Comparison of ENCODE assay signal across 11 cellular contexts in genomic region chr7:5697754-5698487, GRCh38.
DNase-seq lines count a peak whose midpoint lies in the region; ATAC-seq lines count a peak whose summit lies in the region.
"Had no signal": no experiment of that assay in that cellular context is flagged by ENCODE, and none has a peak within 500 bp of the region (broad histone marks: within the 10 kb centered on the region; RNA-seq: fewer than 3 reads in every experiment).

No MANE protein-coding gene starts in this region.

- peaks cover 42% of the 10 kb centered on the region for H3K36me3 Mint-ChIP-seq in activated CD4-positive, alpha-beta T cell treated with anti-CD3 and anti-CD28 coated beads, Interleukin-2, amount 10 ng/mL, durations not matched to agents 24 days and 14 days (ENCODE audit: low read depth)
- H3K36me3 Mint-ChIP-seq in activated T-helper 2 cell treated with anti-CD3 and anti-CD28 coated beads, Interferon-gamma antibody, Interleukin-2, Interleukin-4, amounts not matched to agents 10 μg/mL and 5 μg/mL and 100 μg/mL, durations not matched to agents 14 hours and 24 hours and 36 hours (ENCODE audit: low read depth): peaks cover 51% of the 10 kb centered on the region

- H3K9ac ChIP-seq in stomach smooth muscle (ENCODE audit: low read length in 2 of 2): peak overlapping the region; percentile 29 to 87
- H3K9ac ChIP-seq in mesendoderm (ENCODE audit: low read length): no peak overlapping the region

- no peak overlapping the region for H3K4ac ChIP-seq in mesendoderm (ENCODE audit: low read depth, low read length)

- H3K27ac ChIP-seq in layer of hippocampus (ENCODE audit: low read depth, low read length) (peak overlapping the region; percentile 55), stomach smooth muscle (ENCODE audit: low read length) (peak overlapping the region; percentile 100), mesendoderm (ENCODE audit: low read depth, low read length) (no peak overlapping the region), aorta (ENCODE audit: low read depth in 1 of 2, low read length in 2 of 2) (peak overlapping the region in 1 of 2 donors; percentile 99)
- H3K27ac ChIP-seq: A549 had no signal

- H4K8ac ChIP-seq in mesendoderm (ENCODE audit: low read depth, low read length): no peak overlapping the region

- H3K9me3 Mint-ChIP-seq in activated CD4-positive, alpha-beta T cell treated with anti-CD3 and anti-CD28 coated beads, Interleukin-2, amount 10 ng/mL, durations not matched to agents 24 days and 14 days: no peaks in the 10 kb centered on the region
- no peaks in the 10 kb centered on the region for H3K9me3 Mint-ChIP-seq in activated T-helper 2 cell treated with anti-CD3 and anti-CD28 coated beads, Interferon-gamma antibody, Interleukin-2, Interleukin-4, amounts not matched to agents 10 μg/mL and 5 μg/mL and 100 μg/mL, durations not matched to agents 14 hours and 24 hours and 36 hours

- H3K27ac Mint-ChIP-seq in activated CD4-positive, alpha-beta T cell treated with anti-CD3 and anti-CD28 coated beads, Interleukin-2, amount 10 ng/mL, durations not matched to agents 24 days and 14 days: peak overlapping the region; percentile 74
- peak overlapping the region; percentile 47 for H3K27ac Mint-ChIP-seq in activated T-helper 2 cell treated with anti-CD3 and anti-CD28 coated beads, Interferon-gamma antibody, Interleukin-2, Interleukin-4, amounts not matched to agents 10 μg/mL and 5 μg/mL and 100 μg/mL, durations not matched to agents 14 hours and 24 hours and 36 hours

- H3K27me3 Mint-ChIP-seq in activated CD4-positive, alpha-beta T cell treated with anti-CD3 and anti-CD28 coated beads, Interleukin-2, amount 10 ng/mL, durations not matched to agents 24 days and 14 days: peaks cover 8% of the 10 kb centered on the region
- no peaks in the 10 kb centered on the region for H3K27me3 Mint-ChIP-seq in activated T-helper 2 cell treated with anti-CD3 and anti-CD28 coated beads, Interferon-gamma antibody, Interleukin-2, Interleukin-4, amounts not matched to agents 10 μg/mL and 5 μg/mL and 100 μg/mL, durations not matched to agents 14 hours and 24 hours and 36 hours (ENCODE audit: low read depth)

- H3K79me2 ChIP-seq in mesendoderm (ENCODE audit: control insufficient read depth, insufficient read depth, low read length): no peaks in the 10 kb centered on the region

- H2BK5ac ChIP-seq in mesendoderm (ENCODE audit: low read length): no peak overlapping the region

- H3K36me3 ChIP-seq in stomach smooth muscle (ENCODE audit: control insufficient read depth in 2 of 2, insufficient read depth in 2 of 2, low read length in 2 of 2): peaks cover 4 to 12% of the 10 kb centered on the region in 2 donors
- no peaks in the 10 kb centered on the region for H3K36me3 ChIP-seq in mesendoderm (ENCODE audit: control insufficient read depth, insufficient read depth, low read length)
- H3K36me3 ChIP-seq in aorta (ENCODE audit: control insufficient read depth in 1 of 2, insufficient read depth in 2 of 2, low read length in 1 of 2): peaks cover 0 to 2% of the 10 kb centered on the region in 2 donors

- no peak overlapping the region for H2AK5ac ChIP-seq in mesendoderm (ENCODE audit: low read length)

- H3K27me3 ChIP-seq in layer of hippocampus (ENCODE audit: control insufficient read depth, insufficient read depth, low read length): no peaks in the 10 kb centered on the region
- H3K27me3 ChIP-seq in stomach smooth muscle (ENCODE audit: control insufficient read depth in 1 of 2, insufficient read depth in 2 of 2, low read length in 2 of 2): no peaks in the 10 kb centered on the region
- no peaks in the 10 kb centered on the region for H3K27me3 ChIP-seq in mesendoderm (ENCODE audit: insufficient read depth, low read length, poor library complexity)
- no peaks in the 10 kb centered on the region for H3K27me3 ChIP-seq in aorta (ENCODE audit: control insufficient read depth in 1 of 2, insufficient read depth in 2 of 2, low read length in 1 of 2)

- H3K56ac ChIP-seq in mesendoderm (ENCODE audit: low read length): no peak overlapping the region

- no peak overlapping the region for H3K18ac ChIP-seq in mesendoderm (ENCODE audit: low read length)

- H4K5ac ChIP-seq in mesendoderm (ENCODE audit: low read length): no peak overlapping the region

- DNase-seq in activated CD4-positive, alpha-beta T cell treated with anti-CD3 and anti-CD28 coated beads, Interleukin-2, amount 10 ng/mL, durations not matched to agents 24 days and 14 days: no peak
- no peak for DNase-seq in activated CD4-positive, alpha-beta T cell treated with anti-CD3 and anti-CD28 coated beads, Interleukin-2, amount 50 U/mL, for 4 hours
- no peak for DNase-seq in activated T-helper 2 cell treated with anti-CD3 and anti-CD28 coated beads, Interferon-gamma antibody, Interleukin-2, Interleukin-4, amounts not matched to agents 10 μg/mL and 5 μg/mL and 100 μg/mL, durations not matched to agents 14 hours and 24 hours and 36 hours (ENCODE audit: low spot score)
- no peak for DNase-seq in mesendoderm
- DNase-seq in aorta: no peak
- DNase-seq: activated CD4-positive, CD25-positive, alpha-beta regulatory T cell treated with anti-CD3 and anti-CD28 coated beads, Interleukin-2, amount 50 U/mL, for 72 hours; NCI-H1694 had no signal

- H3K79me1 ChIP-seq in mesendoderm (ENCODE audit: low read length): no peaks in the 10 kb centered on the region

- intact Hi-C loops in activated CD4-positive, alpha-beta T cell treated with anti-CD3 and anti-CD28 coated beads, Interleukin-2, amount 10 ng/mL, durations not matched to agents 24 days and 14 days (cut with micrococcal nuclease): loop anchor here (10.0 kb wide), 2 partner anchors 303 to 1487 kb away; partner anchors contain the start of gene C1GALT1
- intact Hi-C loops in activated T-helper 2 cell treated with anti-CD3 and anti-CD28 coated beads, Interferon-gamma antibody, Interleukin-2, Interleukin-4, amounts not matched to agents 10 μg/mL and 5 μg/mL and 100 μg/mL, durations not matched to agents 14 hours and 24 hours and 36 hours (cut with micrococcal nuclease): no loop called here
- intact Hi-C loops in aorta (cut with DNase I): no loop called here

- H2BK15ac ChIP-seq in mesendoderm (replicated peaks; ENCODE audit: low read depth): no peak overlapping the region

- peaks cover 82% of the 10 kb centered on the region for H3K4me1 ChIP-seq in stomach smooth muscle (ENCODE audit: control insufficient read depth, insufficient read depth, low read length)
- no peaks in the 10 kb centered on the region for H3K4me1 ChIP-seq in mesendoderm (ENCODE audit: control insufficient read depth, low read depth, low read length)
- no peaks in the 10 kb centered on the region for H3K4me1 ChIP-seq in aorta (ENCODE audit: control insufficient read depth in 1 of 2, insufficient read depth in 2 of 2, low read length in 2 of 2)

- H3K4me1 Mint-ChIP-seq in activated CD4-positive, alpha-beta T cell treated with anti-CD3 and anti-CD28 coated beads, Interleukin-2, amount 10 ng/mL, durations not matched to agents 24 days and 14 days: peaks cover 84% of the 10 kb centered on the region
- H3K4me1 Mint-ChIP-seq in activated T-helper 2 cell treated with anti-CD3 and anti-CD28 coated beads, Interferon-gamma antibody, Interleukin-2, Interleukin-4, amounts not matched to agents 10 μg/mL and 5 μg/mL and 100 μg/mL, durations not matched to agents 14 hours and 24 hours and 36 hours (ENCODE audit: low read depth): peaks cover 82% of the 10 kb centered on the region

- H3K4me3 ChIP-seq in stomach smooth muscle (ENCODE audit: low read length in 2 of 2) (peak overlapping the region; percentile 7 to 22), mesendoderm (ENCODE audit: low read length) (no peak overlapping the region), aorta (ENCODE audit: low read length in 2 of 2) (no peak overlapping the region)
- H3K4me3 ChIP-seq: A549 had no signal

- H3K4me3 Mint-ChIP-seq in activated CD4-positive, alpha-beta T cell treated with anti-CD3 and anti-CD28 coated beads, Interleukin-2, amount 10 ng/mL, durations not matched to agents 24 days and 14 days: peak overlapping the region; percentile 41
- H3K4me3 Mint-ChIP-seq in activated T-helper 2 cell treated with anti-CD3 and anti-CD28 coated beads, Interferon-gamma antibody, Interleukin-2, Interleukin-4, amounts not matched to agents 10 μg/mL and 5 μg/mL and 100 μg/mL, durations not matched to agents 14 hours and 24 hours and 36 hours (ENCODE audit: low read depth): no peak overlapping the region

- no peak overlapping the region for H3K23ac ChIP-seq in mesendoderm (ENCODE audit: low read length)

- ATAC-seq in aorta (ENCODE audit: low FRiP score): no peak
- no peak for ATAC-seq in GM19023 (IDR thresholded peaks at IDR 0.05; ENCODE audit: unreplicated experiment)
- ATAC-seq: A549 had no signal

- H3K9me3 ChIP-seq in stomach smooth muscle (ENCODE audit: control insufficient read depth in 2 of 2, low read length in 2 of 2): no peaks in the 10 kb centered on the region
- no peaks in the 10 kb centered on the region for H3K9me3 ChIP-seq in aorta (ENCODE audit: control insufficient read depth, low read length)
- H3K9me3 ChIP-seq: A549 had no signal

- no CpG with 5 or more reads among the region's 9 CpGs for WGBS in mesendoderm (ENCODE audit: extremely low coverage, insufficient coverage, low lambda C conversion rate)
- 39 to 43% methylated on average over 9 of the region's 9 CpGs for WGBS in aorta, 2 donors

- H2BK120ac ChIP-seq in mesendoderm (ENCODE audit: low read depth, low read length): no peak overlapping the region

- no peak overlapping the region for H3K4me2 ChIP-seq in mesendoderm (ENCODE audit: low read length)
- H3K4me2 ChIP-seq: A549 had no signal

Comparison
In these comparisons a context has a peak if more than half of its experiments do, and no peak if none do; other contexts are left out.
1. H3K4me3 ChIP-seq: peak in stomach smooth muscle (2 of 2); none in mesendoderm (single experiment) and aorta (0 of 2).